13 cellular contexts compared by ENCODE assay signal in genomic region chr2:178237488-178238143, GRCh38.
"Had no signal": no experiment of that assay in that cellular context is flagged by ENCODE, and none has a peak within 500 bp of the region (broad histone marks: within the 10 kb centered on the region; RNA-seq: fewer than 3 reads in every experiment).

No MANE protein-coding gene starts in this region.

- H3K27me3 ChIP-seq: suprapubic skin, upper lobe of left lung had no signal

- H3K9me3 ChIP-seq: prostate gland, suprapubic skin, upper lobe of left lung had no signal

- H3K27ac ChIP-seq: prostate gland, suprapubic skin, upper lobe of left lung had no signal

- H3K4me1 ChIP-seq: prostate gland had no signal

- H3K4me3 ChIP-seq: lung, prostate gland, suprapubic skin, upper lobe of left lung had no signal

- DNase-seq: activated CD4-positive, alpha-beta T cell treated with anti-CD3 and anti-CD28 coated beads for 48 hours; activated CD8-positive, alpha-beta memory T cell treated with anti-CD3 and anti-CD28 coated beads, Interleukin-2, amount 50 U/mL, for 48 hours; activated CD8-positive, alpha-beta T cell treated with anti-CD3 and anti-CD28 coated beads, Interleukin-2, amount 10 ng/mL, durations not matched to agents 7 days and 5 days; activated naive CD4-positive, alpha-beta T cell treated with Interleukin-2 at 50 U/mL for 16 hours; effector memory CD4-positive, alpha-beta T cell; naive thymus-derived CD8-positive, alpha-beta T cell; stimulated activated CD4-positive, alpha-beta T cell treated with anti-CD3 and anti-CD28 coated beads, Interleukin-2, amount 100 ng/mL, for 48 hours; stimulated activated naive CD8-positive, alpha-beta T cell treated with anti-CD3 and anti-CD28 coated beads, Interleukin-15, Interleukin-2, amounts not matched to agents 100 U/mL and 50 U/mL, for 24 hours; T-cell; upper lobe of left lung had no signal

- H3K36me3 ChIP-seq: prostate gland, suprapubic skin, upper lobe of left lung had no signal
